ENCODE assay signal across 15 cellular contexts in the genomic region with DNA sequence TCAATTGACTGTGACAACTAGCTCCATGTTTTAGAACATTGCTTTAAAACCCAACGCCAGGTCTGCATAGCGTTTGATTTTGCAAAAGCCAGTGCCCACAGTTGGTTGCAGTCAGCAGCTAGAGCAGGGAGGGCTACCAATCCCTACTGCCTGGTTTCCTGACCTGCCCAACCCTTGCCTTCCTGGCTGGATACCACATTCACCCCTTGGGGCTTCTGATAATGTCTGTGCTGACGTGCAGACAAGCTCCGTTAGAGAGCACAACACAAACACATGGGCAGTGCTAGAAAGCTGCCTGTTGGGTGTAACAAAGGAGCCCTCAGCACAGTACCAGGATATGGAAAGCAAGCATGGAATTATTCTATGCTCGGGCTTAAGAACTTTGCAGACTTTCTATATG.
DNase-seq lines count a peak whose midpoint lies in the region; ATAC-seq and TF ChIP-seq lines count a peak whose summit lies in the region.
"Had no signal": no experiment of that assay in that cellular context is flagged by ENCODE, and none has a peak within 500 bp of the region (broad histone marks: within the 10 kb centered on the region; RNA-seq: fewer than 3 reads in every experiment).

No MANE protein-coding gene starts in this region.

- H2BK120ac ChIP-seq in mesendoderm (ENCODE audit: low read depth, low read length): no peak overlapping the region

- H3K79me1 ChIP-seq in mesendoderm (ENCODE audit: low read length): no peaks in the 10 kb centered on the region

- H3K18ac ChIP-seq in mesendoderm (ENCODE audit: low read length): no peak overlapping the region

- H3K4me3 ChIP-seq in BLaER1 (no peak overlapping the region), GM23338 (no peak overlapping the region), endodermal cell (ENCODE audit: low read length) (no peak overlapping the region), mesendoderm (ENCODE audit: low read length) (no peak overlapping the region)

- H3K27ac ChIP-seq in BLaER1 (no peak overlapping the region), GM23338 (ENCODE audit: low read depth) (no peak overlapping the region), endodermal cell (ENCODE audit: low read depth, low read length) (no peak overlapping the region), mesendoderm (ENCODE audit: low read depth, low read length) (no peak overlapping the region)
- H3K27ac ChIP-seq: C4-2B, HL-60 had no signal

- peak; percentile 21; the same call in 1 of the 3 replicates for ATAC-seq in GM23338
- no peak for ATAC-seq in activated naive CD4-positive, alpha-beta T cell treated with anti-CD3 and anti-CD28 coated beads, Interleukin-2, amount 50 U/mL, for 72 hours

- no peaks in the 10 kb centered on the region for H3K27me3 ChIP-seq in BLaER1
- H3K27me3 ChIP-seq in GM23338 (ENCODE audit: insufficient read depth): no peaks in the 10 kb centered on the region
- H3K27me3 ChIP-seq in endodermal cell (ENCODE audit: control insufficient read depth, insufficient read depth, low read length, poor library complexity, severe bottlenecking): no peaks in the 10 kb centered on the region
- no peaks in the 10 kb centered on the region for H3K27me3 ChIP-seq in mesendoderm (ENCODE audit: insufficient read depth, low read length, poor library complexity)

- no peak overlapping the region for H2BK5ac ChIP-seq in mesendoderm (ENCODE audit: low read length)

- TF ChIP-seq CTCF in GM23338 (conservative IDR thresholded peaks at IDR 0.05; ENCODE audit: low read depth in 2 of 2) (no peak), endodermal cell (conservative IDR thresholded peaks at IDR 0.05) (no peak)

- H3K56ac ChIP-seq in mesendoderm (ENCODE audit: low read length): no peak overlapping the region

- no peaks in the 10 kb centered on the region for H3K36me3 ChIP-seq in BLaER1
- H3K36me3 ChIP-seq in GM23338 (ENCODE audit: insufficient read depth): no peaks in the 10 kb centered on the region
- H3K36me3 ChIP-seq in endodermal cell (ENCODE audit: control insufficient read depth, insufficient read depth, low read length): no peaks in the 10 kb centered on the region
- H3K36me3 ChIP-seq in mesendoderm (ENCODE audit: control insufficient read depth, insufficient read depth, low read length): no peaks in the 10 kb centered on the region

- H3K9me2 ChIP-seq in GM23338 (ENCODE audit: insufficient read depth): 0 out of 2 replicates have a peak, but pooled peaks cover under 1% of the 10 kb centered on the region

- H3K9me3 Mint-ChIP-seq in GM23338 (no peaks in the 10 kb centered on the region), endodermal cell (peaks cover 1% of the 10 kb centered on the region)
- no peaks in the 10 kb centered on the region for H3K9me3 Mint-ChIP-seq in activated naive CD4-positive, alpha-beta T cell treated with anti-CD3 and anti-CD28 coated beads, Interleukin-2, amount 50 U/mL, for 72 hours

- WGBS in endodermal cell (ENCODE audit: insufficient coverage in 1 of 2, insufficient read length in 1 of 2), 2 experiments: 81 to 84% methylated on average over 5 of the region's 5 CpGs
- WGBS in mesendoderm (ENCODE audit: extremely low coverage, insufficient coverage, low lambda C conversion rate): no CpG with 5 or more reads among the region's 5 CpGs

- H2AK5ac ChIP-seq in mesendoderm (ENCODE audit: low read length): no peak overlapping the region

- no peak overlapping the region for H3K4me3 Mint-ChIP-seq in GM23338
- no peak overlapping the region for H3K4me3 Mint-ChIP-seq in endodermal cell
- H3K4me3 Mint-ChIP-seq: B cell; CD4-positive, alpha-beta T cell had no signal

- no peak overlapping the region for H3K23ac ChIP-seq in mesendoderm (ENCODE audit: low read length)

- H3K9ac ChIP-seq in BLaER1 (no peak overlapping the region), endodermal cell (ENCODE audit: extremely low read depth, low read length, poor library complexity, severe bottlenecking) (no peak overlapping the region), mesendoderm (ENCODE audit: low read length) (no peak overlapping the region)

- H2AFZ ChIP-seq in GM23338: no peak overlapping the region

- H3K4me1 Mint-ChIP-seq in GM23338 (peaks cover 6% of the 10 kb centered on the region; the same call in 2 of the 3 replicates), endodermal cell (peaks cover 15% of the 10 kb centered on the region)
- H3K4me1 Mint-ChIP-seq: B cell had no signal

- DNase-seq in GM23338 (ENCODE audit: low spot score) (peak; percentile 2), endodermal cell (peak; percentile 56), mesendoderm (peak; percentile 38), SKM-1 (lab: John Stamatoyannopoulos, UW; ENCODE audit: unreplicated experiment) (no peak), erythroblast (lab: John Stamatoyannopoulos, UW) (no peak)
- no peak for DNase-seq in activated naive CD4-positive, alpha-beta T cell treated with anti-CD3 and anti-CD28 coated beads, Interleukin-2, amount 50 U/mL, for 72 hours (ENCODE audit: low spot score in 2 of 2)
- DNase-seq: CD4-positive, alpha-beta T cell; DMS153; DMS79 treated with DMSO at 0.1 percent for 48 hours; GF-D8; HCEC 1CT had no signal

- H4K8ac ChIP-seq in mesendoderm (ENCODE audit: low read depth, low read length): no peak overlapping the region

- H3K36me3 Mint-ChIP-seq in GM23338 (ENCODE audit: low read depth) (no peaks in the 10 kb centered on the region), endodermal cell (ENCODE audit: low read depth) (no peaks in the 10 kb centered on the region)
- H3K36me3 Mint-ChIP-seq in activated naive CD4-positive, alpha-beta T cell treated with anti-CD3 and anti-CD28 coated beads, Interleukin-2, amount 50 U/mL, for 72 hours: no peaks in the 10 kb centered on the region

- H3K27me3 Mint-ChIP-seq in GM23338 (ENCODE audit: insufficient read depth, low read depth, poor library complexity) (no peaks in the 10 kb centered on the region), endodermal cell (ENCODE audit: insufficient read depth) (peaks cover 3% of the 10 kb centered on the region)
- H3K27me3 Mint-ChIP-seq: B cell; CD4-positive, alpha-beta T cell had no signal

- H3K27ac Mint-ChIP-seq in GM23338 (no peak overlapping the region), endodermal cell (no peak overlapping the region)
- no peak overlapping the region for H3K27ac Mint-ChIP-seq in activated naive CD4-positive, alpha-beta T cell treated with anti-CD3 and anti-CD28 coated beads, Interleukin-2, amount 50 U/mL, for 72 hours
- H3K27ac Mint-ChIP-seq: B cell; CD4-positive, alpha-beta T cell had no signal

- H3K9me3 ChIP-seq in BLaER1 (no peaks in the 10 kb centered on the region), endodermal cell (ENCODE audit: control insufficient read depth, low read length) (peaks cover 2% of the 10 kb centered on the region)

- H4K20me1 ChIP-seq in BLaER1 (no peaks in the 10 kb centered on the region), GM23338 (replicated peaks; ENCODE audit: insufficient read depth) (no peaks in the 10 kb centered on the region; the same call in 1 of the 2 replicates)

- H3F3A ChIP-seq in GM23338 (replicated peaks; ENCODE audit: low read depth): no peaks in the 10 kb centered on the region

- H3K4me1 ChIP-seq in BLaER1 (peaks cover 27% of the 10 kb centered on the region), GM23338 (ENCODE audit: insufficient read depth) (0 out of 2 replicates have a peak, but pooled peaks cover 5% of the 10 kb centered on the region), endodermal cell (ENCODE audit: control insufficient read depth, insufficient read depth, low read length) (peaks cover 2% of the 10 kb centered on the region), mesendoderm (ENCODE audit: control insufficient read depth, low read depth, low read length) (no peaks in the 10 kb centered on the region)

- no peak overlapping the region for H4K5ac ChIP-seq in mesendoderm (ENCODE audit: low read length)

- no peak overlapping the region for H2BK15ac ChIP-seq in mesendoderm (replicated peaks; ENCODE audit: low read depth)

- H3K79me2 ChIP-seq in GM23338 (replicated peaks; ENCODE audit: insufficient read depth): no peaks in the 10 kb centered on the region
- no peaks in the 10 kb centered on the region for H3K79me2 ChIP-seq in mesendoderm (ENCODE audit: control insufficient read depth, insufficient read depth, low read length)

- H3K4me2 ChIP-seq in BLaER1 (peak overlapping the region; percentile 62), GM23338 (no peak overlapping the region), mesendoderm (ENCODE audit: low read length) (no peak overlapping the region)

- H3K4ac ChIP-seq in mesendoderm (ENCODE audit: low read depth, low read length): no peak overlapping the region

- no peak for TF ChIP-seq POLR2A in erythroblast (IDR thresholded peaks at IDR 0.05; ENCODE audit: low read length)

TF ChIP-seq in GM23338, 12 proteins besides CTCF, POLR2A, EP300 and RAD21 (continues in another document):
- TF ChIP-seq, protein P1, sequence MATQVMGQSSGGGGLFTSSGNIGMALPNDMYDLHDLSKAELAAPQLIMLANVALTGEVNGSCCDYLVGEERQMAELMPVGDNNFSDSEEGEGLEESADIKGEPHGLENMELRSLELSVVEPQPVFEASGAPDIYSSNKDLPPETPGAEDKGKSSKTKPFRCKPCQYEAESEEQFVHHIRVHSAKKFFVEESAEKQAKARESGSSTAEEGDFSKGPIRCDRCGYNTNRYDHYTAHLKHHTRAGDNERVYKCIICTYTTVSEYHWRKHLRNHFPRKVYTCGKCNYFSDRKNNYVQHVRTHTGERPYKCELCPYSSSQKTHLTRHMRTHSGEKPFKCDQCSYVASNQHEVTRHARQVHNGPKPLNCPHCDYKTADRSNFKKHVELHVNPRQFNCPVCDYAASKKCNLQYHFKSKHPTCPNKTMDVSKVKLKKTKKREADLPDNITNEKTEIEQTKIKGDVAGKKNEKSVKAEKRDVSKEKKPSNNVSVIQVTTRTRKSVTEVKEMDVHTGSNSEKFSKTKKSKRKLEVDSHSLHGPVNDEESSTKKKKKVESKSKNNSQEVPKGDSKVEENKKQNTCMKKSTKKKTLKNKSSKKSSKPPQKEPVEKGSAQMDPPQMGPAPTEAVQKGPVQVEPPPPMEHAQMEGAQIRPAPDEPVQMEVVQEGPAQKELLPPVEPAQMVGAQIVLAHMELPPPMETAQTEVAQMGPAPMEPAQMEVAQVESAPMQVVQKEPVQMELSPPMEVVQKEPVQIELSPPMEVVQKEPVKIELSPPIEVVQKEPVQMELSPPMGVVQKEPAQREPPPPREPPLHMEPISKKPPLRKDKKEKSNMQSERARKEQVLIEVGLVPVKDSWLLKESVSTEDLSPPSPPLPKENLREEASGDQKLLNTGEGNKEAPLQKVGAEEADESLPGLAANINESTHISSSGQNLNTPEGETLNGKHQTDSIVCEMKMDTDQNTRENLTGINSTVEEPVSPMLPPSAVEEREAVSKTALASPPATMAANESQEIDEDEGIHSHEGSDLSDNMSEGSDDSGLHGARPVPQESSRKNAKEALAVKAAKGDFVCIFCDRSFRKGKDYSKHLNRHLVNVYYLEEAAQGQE (IDR thresholded peaks at IDR 0.05; ENCODE audit: unreplicated experiment): no peak
- no peak for TF ChIP-seq ZNF331 (CRISPR knock-in tag; IDR thresholded peaks at IDR 0.05; ENCODE audit: low read depth)
- no peak for TF ChIP-seq NANOG (IDR thresholded peaks at IDR 0.05; ENCODE audit: borderline replicate concordance)
- no peak for TF ChIP-seq STAT1 (IDR thresholded peaks at IDR 0.05; ENCODE audit: unreplicated experiment)

Comparison
In these comparisons a context has a peak if more than half of its experiments do, and no peak if none do; other contexts are left out.
1. DNase-seq: peak in GM23338 (single experiment), endodermal cell (single experiment) and mesendoderm (single experiment); none in SKM-1 (single experiment), activated naive CD4-positive, alpha-beta T cell treated with anti-CD3 and anti-CD28 coated beads, Interleukin-2, amount 50 U/mL, for 72 hours (0 of 2) and erythroblast (0 of 2).